7 cellular contexts compared by ENCODE assay signal in the genomic region with DNA sequence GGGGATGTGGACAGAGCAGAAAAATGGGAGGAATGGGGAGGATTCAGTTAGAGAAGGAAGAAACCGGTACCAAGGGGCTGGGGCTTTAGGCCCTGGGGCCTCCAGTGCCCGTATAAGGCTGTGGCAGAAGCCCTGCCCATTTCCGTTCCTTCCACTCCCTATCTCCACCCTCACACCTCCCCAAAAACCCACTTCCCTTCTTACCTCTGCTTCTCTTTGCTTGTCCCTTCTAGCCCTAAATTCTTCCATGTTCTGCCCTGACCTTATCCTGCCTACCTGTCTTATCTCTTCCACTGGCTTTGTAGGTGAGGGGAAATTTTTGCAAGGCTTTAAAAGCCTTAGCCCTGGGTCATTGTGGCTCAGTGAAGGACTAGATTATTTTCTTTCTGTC. TPM values are rescaled to one million over a fixed set of nuclear protein-coding genes. Genes with fewer than 3 reads are reported as not detected.
DNase-seq lines count a peak whose midpoint lies in the region; ATAC-seq and TF ChIP-seq lines count a peak whose summit lies in the region.
"Had no signal": no experiment of that assay in that cellular context is flagged by ENCODE, and none has a peak within 500 bp of the region (broad histone marks: within the 10 kb centered on the region; RNA-seq: fewer than 3 reads in every experiment).

No MANE protein-coding gene starts in this region.

- H3K27me3 ChIP-seq in gastrocnemius medialis: no peaks in the 10 kb centered on the region

- TF ChIP-seq POLR2A in gastrocnemius medialis (IDR thresholded peaks at IDR 0.05): no peak

- peak overlapping the region; percentile 96 to 100 (median 98) for H3K27ac ChIP-seq in gastrocnemius medialis
- H3K27ac ChIP-seq: VCaP had no signal

- intact Hi-C loops in gastrocnemius medialis (cut with DNase I; ENCODE audit: low total_unique reads): no loop called here

- ATAC-seq in gastrocnemius medialis (no peak), HG03280 (IDR thresholded peaks at IDR 0.05; ENCODE audit: unreplicated experiment) (no peak)

- TF ChIP-seq CTCF in gastrocnemius medialis (IDR thresholded peaks at IDR 0.05 in 4 of 5, conservative IDR thresholded peaks at IDR 0.05 in 1 of 5): no peak

- in situ Hi-C loops in gastrocnemius medialis (cut with MboI; ENCODE audit: low sequenced_read_pairs in 4 of 4): no loop called here

- H3K9me3 ChIP-seq in gastrocnemius medialis: no peaks in the 10 kb centered on the region

- peak; percentile 58 to 67 for DNase-seq in Kasumi-1 (lab: John Stamatoyannopoulos, UW)
- DNase-seq in activated gamma-delta T cell treated with anti-CD3 and anti-CD28 coated beads, Interleukin-2, amount 50 U/mL, for 16 hours (ENCODE audit: low read depth): peak; percentile 41
- DNase-seq in gastrocnemius medialis: no peak
- no peak for DNase-seq in NCI-H526 (lab: John Stamatoyannopoulos, UW)
- DNase-seq in SHP77 (lab: John Stamatoyannopoulos, UW): no peak

- H3K36me3 ChIP-seq in gastrocnemius medialis: peaks cover 0 to 40% of the 10 kb centered on the region in 2 donors

- H3K4me1 ChIP-seq in gastrocnemius medialis: peaks cover 40 to 44% of the 10 kb centered on the region in 2 donors

- no peak overlapping the region for H3K4me3 ChIP-seq in gastrocnemius medialis

RNA-seq across cellular contexts. Expression of gene RNF167, which starts 4.1 kb away (rescaled TPM):
- 10 to 100 TPM; 51.2 to 99.5 (median 75.2) TPM for total RNA-seq in gastrocnemius medialis

RNA-seq across cellular contexts. Expression of gene PFN1, which starts 4.2 kb away (rescaled TPM):
- 100 to 1,000 TPM; 304 to 750 (median 599) TPM for total RNA-seq in gastrocnemius medialis

RNA-seq across cellular contexts. Expression of gene SLC25A11, which starts 4.3 kb away (rescaled TPM):
- 100 to 1,000 TPM in 2 of 4 donors, 10 to 100 TPM in 2; 52.6 to 106 (median 81.7) TPM for total RNA-seq in gastrocnemius medialis

RNA-seq across cellular contexts. Expression of gene ENO3, which starts 6.8 kb away (rescaled TPM):
- total RNA-seq in gastrocnemius medialis: 1,000 to 10,000 TPM; 1,434 to 5,473 (median 3,204) TPM

RNA-seq across cellular contexts. Expression of gene GP1BA, which starts 12.1 kb away (rescaled TPM):
- not detected for total RNA-seq in gastrocnemius medialis

Comparison
In these comparisons a context has a peak if more than half of its experiments do, and no peak if none do; other contexts are left out.
1. DNase-seq: peak in Kasumi-1 (2 of 2) and activated gamma-delta T cell treated with anti-CD3 and anti-CD28 coated beads, Interleukin-2, amount 50 U/mL, for 16 hours (single experiment); none in gastrocnemius medialis (0 of 2), NCI-H526 (0 of 2) and SHP77 (0 of 2).